8 cellular contexts compared by ENCODE assay signal in genomic region chr18:48940854-48941531, GRCh38. TPM values are rescaled to one million over a fixed set of nuclear protein-coding genes. Genes with fewer than 3 reads are reported as not detected.
A peak's percentile ranks its signal among the peaks of the same experiment; 100 is the strongest.
DNase-seq lines count a peak whose midpoint lies in the region; ATAC-seq and TF ChIP-seq lines count a peak whose summit lies in the region.

No MANE protein-coding gene starts in this region.

- intact Hi-C loops in left ventricle myocardium inferior (cut with micrococcal nuclease), result loop anchor here (10.0 kb wide), 1 partner anchor 156 kb away; no protein-coding TSS in a partner anchor

- H3K4me3 ChIP-seq in left ventricle myocardium inferior, result peak overlapping the region; percentile 94

- H3K36me3 ChIP-seq in left ventricle myocardium inferior, result peaks cover 19% of the 10 kb centered on the region

- peak; percentile 77 to 78 for DNase-seq in Kasumi-1 (lab: John Stamatoyannopoulos, UW)
- DNase-seq in activated T-cell treated with anti-CD3 and anti-CD28 coated beads for 24 hours (ENCODE audit: low read depth), result peak; percentile 70
- DNase-seq in left ventricle myocardium inferior, result no peak
- DNase-seq in stimulated activated CD4-positive, alpha-beta T cell treated with anti-CD3 and anti-CD28 coated beads, TNF-alpha, amount 100 ng/mL, for 24 hours (ENCODE audit: low read depth in 3 of 3), result peak in 2 of 3 experiments; percentile 50 to 60
- DNase-seq in NCI-H1436 (lab: John Stamatoyannopoulos, UW), result no peak

- no peaks in the 10 kb centered on the region for H3K27me3 ChIP-seq in left ventricle myocardium inferior (ENCODE audit: low read depth)

- H3K9me3 ChIP-seq in left ventricle myocardium inferior (replicated peaks), result no peaks in the 10 kb centered on the region

- H3K27ac ChIP-seq in left ventricle myocardium inferior (replicated peaks), result peak overlapping the region; percentile 100

- no peak for TF ChIP-seq CTCF in left ventricle myocardium inferior (IDR thresholded peaks at IDR 0.05; ENCODE audit: borderline replicate concordance)

- H3K4me1 ChIP-seq in left ventricle myocardium inferior, result peaks cover 98% of the 10 kb centered on the region

- ATAC-seq in GM19452 (IDR thresholded peaks at IDR 0.05; ENCODE audit: unreplicated experiment), result peak; percentile 51
- no peak for ATAC-seq in HG02623 (IDR thresholded peaks at IDR 0.05; ENCODE audit: unreplicated experiment)
- no peak for ATAC-seq in GM18867 (IDR thresholded peaks at IDR 0.05; ENCODE audit: unreplicated experiment)

RNA-seq across cellular contexts. Expression of gene SMAD7, which starts 9.8 kb away (rescaled TPM):
- 19.3 TPM for total RNA-seq in left ventricle myocardium inferior

Comparison
In these comparisons a context has a peak if more than half of its experiments do, and no peak if none do; other contexts are left out.
1. DNase-seq: peak in Kasumi-1 (2 of 2), activated T-cell treated with anti-CD3 and anti-CD28 coated beads for 24 hours (single experiment) and stimulated activated CD4-positive, alpha-beta T cell treated with anti-CD3 and anti-CD28 coated beads, TNF-alpha, amount 100 ng/mL, for 24 hours (2 of 3); none in left ventricle myocardium inferior (single experiment) and NCI-H1436 (single experiment).